8 cellular contexts compared by ENCODE assay signal in genomic region chr1:1407101-1407956, GRCh38. TPM values are rescaled to one million over a fixed set of nuclear protein-coding genes. Genes with fewer than 3 reads are reported as not detected.
DNase-seq lines count a peak whose midpoint lies in the region; ATAC-seq lines count a peak whose summit lies in the region.

Gene MRPL20, minus strand, starts transcription at chr1:1407293. Its CDS starts 76 bp downstream, at chr1:1407217.

- ATAC-seq in GM19468 (IDR thresholded peaks at IDR 0.05; ENCODE audit: extremely low read depth, unreplicated experiment), result peak; percentile 48

- DNase-seq in CMK (ENCODE audit: low read depth), result peak; percentile 94
- peak; percentile 58 for DNase-seq in HS-5 (ENCODE audit: low read depth)
- peak; percentile 75 for DNase-seq in NK-92 (lab: John Stamatoyannopoulos, UW; ENCODE audit: unreplicated experiment)
- DNase-seq in activated CD8-positive, alpha-beta memory T cell treated with anti-CD3 and anti-CD28 coated beads for 1 hour (ENCODE audit: extremely low read depth in 1 of 2, low read depth in 1 of 2), result peak; percentile 85 to 92
- peak; percentile 91 for DNase-seq in effector CD8-positive, alpha-beta T cell (lab: John Stamatoyannopoulos, UW)
- peak; percentile 92 to 93 for DNase-seq in lung microvascular endothelial cell (ENCODE audit: low read depth in 2 of 2)
- DNase-seq in stimulated activated CD4-positive, alpha-beta T cell treated with anti-CD3 and anti-CD28 coated beads, TNF-alpha, amount 100 ng/mL, for 48 hours (ENCODE audit: low read depth in 3 of 3), result peak; percentile 91 to 93 (median 91)

RNA-seq across cellular contexts. Expression of gene MRPL20, which starts in this region (rescaled TPM):
- total RNA-seq in lung microvascular endothelial cell, result 79.8 and 90.2 TPM in 2 replicates

Comparison
In these comparisons a context has a peak if more than half of its experiments do, and no peak if none do; other contexts are left out.
1. Peak in every context shown above with its lines: DNase-seq and ATAC-seq.